ENCODE assay signal across 19 cellular contexts in genomic region chr20:62174870-62175624, GRCh38. TPM values are rescaled to one million over a fixed set of nuclear protein-coding genes. Genes with fewer than 3 reads are reported as not detected.
A peak's percentile ranks its signal among the peaks of the same experiment; 100 is the strongest.
DNase-seq lines count a peak whose midpoint lies in the region; ATAC-seq, FAIRE-seq and TF ChIP-seq lines count a peak whose summit lies in the region.
"Had no signal": no experiment of that assay in that cellular context is flagged by ENCODE, and none has a peak within 500 bp of the region (broad histone marks: within the 10 kb centered on the region; RNA-seq: fewer than 3 reads in every experiment).

No MANE protein-coding gene starts in this region.

- H3K9me3 ChIP-seq in MG63, result no peaks in the 10 kb centered on the region

- H3K36me3 Mint-ChIP-seq in activated naive CD4-positive, alpha-beta T cell treated with anti-CD3 and anti-CD28 coated beads, Interleukin-2, amount 10 ng/mL, durations not matched to agents 7 days and 5 days, result peaks cover 8% of the 10 kb centered on the region
- peaks cover 10% of the 10 kb centered on the region for H3K36me3 Mint-ChIP-seq in type B pancreatic cell

- H3K27ac Mint-ChIP-seq in activated naive CD4-positive, alpha-beta T cell treated with anti-CD3 and anti-CD28 coated beads, Interleukin-2, amount 10 ng/mL, durations not matched to agents 7 days and 5 days, result peak overlapping the region; percentile 68
- H3K27ac Mint-ChIP-seq in type B pancreatic cell, result peak overlapping the region; percentile 42

- H3K27me3 ChIP-seq in MG63, result no peaks in the 10 kb centered on the region

- no peaks in the 10 kb centered on the region for H3K4me1 Mint-ChIP-seq in activated naive CD4-positive, alpha-beta T cell treated with anti-CD3 and anti-CD28 coated beads, Interleukin-2, amount 10 ng/mL, durations not matched to agents 7 days and 5 days
- no peaks in the 10 kb centered on the region for H3K4me1 Mint-ChIP-seq in type B pancreatic cell (ENCODE audit: unreplicated experiment)
- H3K4me1 Mint-ChIP-seq: CD4-positive, CD25-positive, alpha-beta regulatory T cell had no signal

- no peak overlapping the region for H3K4me3 ChIP-seq in MG63
- H3K4me3 ChIP-seq: PC-9 had no signal

- H3K36me3 ChIP-seq in MG63, result peaks cover 28% of the 10 kb centered on the region

- no peaks in the 10 kb centered on the region for H3K27me3 Mint-ChIP-seq in activated naive CD4-positive, alpha-beta T cell treated with anti-CD3 and anti-CD28 coated beads, Interleukin-2, amount 10 ng/mL, durations not matched to agents 7 days and 5 days
- H3K27me3 Mint-ChIP-seq in type B pancreatic cell, result no peaks in the 10 kb centered on the region
- H3K27me3 Mint-ChIP-seq: CD4-positive, CD25-positive, alpha-beta regulatory T cell had no signal

- no peaks in the 10 kb centered on the region for H3K9me3 Mint-ChIP-seq in activated naive CD4-positive, alpha-beta T cell treated with anti-CD3 and anti-CD28 coated beads, Interleukin-2, amount 10 ng/mL, durations not matched to agents 7 days and 5 days
- no peaks in the 10 kb centered on the region for H3K9me3 Mint-ChIP-seq in type B pancreatic cell
- H3K9me3 Mint-ChIP-seq: CD4-positive, CD25-positive, alpha-beta regulatory T cell had no signal

- H3K4me3 Mint-ChIP-seq in activated naive CD4-positive, alpha-beta T cell treated with anti-CD3 and anti-CD28 coated beads, Interleukin-2, amount 10 ng/mL, durations not matched to agents 7 days and 5 days, result no peak overlapping the region
- no peak overlapping the region for H3K4me3 Mint-ChIP-seq in type B pancreatic cell
- H3K4me3 Mint-ChIP-seq: CD4-positive, CD25-positive, alpha-beta regulatory T cell had no signal

- CTCF ChIA-PET in activated naive CD4-positive, alpha-beta T cell treated with anti-CD3 and anti-CD28 coated beads, Interleukin-2, amount 10 ng/mL, durations not matched to agents 7 days and 5 days (lab: Charles Lee), result interaction anchor here (0.7 kb wide), 1 partner anchor 33 kb away, joined by 3 read pairs; no protein-coding TSS in a partner anchor

- ATAC-seq in esophagus mucosa (peak; percentile 20), HG03521 (IDR thresholded peaks at IDR 0.05; ENCODE audit: unreplicated experiment) (no peak)

- TF ChIP-seq CTCF in type B pancreatic cell (conservative IDR thresholded peaks at IDR 0.05), result no peak

- peak; percentile 23 for FAIRE-seq in HTR-8/SVneo (lab: Jason Lieb, UNC)

- DNase-seq in activated naive CD4-positive, alpha-beta T cell treated with anti-CD3 and anti-CD28 coated beads, Interleukin-2, amount 10 ng/mL, durations not matched to agents 7 days and 5 days, result no peak
- no peak for DNase-seq in activated naive CD4-positive, alpha-beta T cell (lab: John Stamatoyannopoulos, UW)
- DNase-seq in HTR-8/SVneo (ENCODE audit: insufficient read length, low spot score) (no peak), type B pancreatic cell (ENCODE audit: extremely low spot score, unreplicated experiment) (no peak), MG63 (no peak)
- DNase-seq: AML-193; CD4-positive, CD25-positive, alpha-beta regulatory T cell; DMS79 treated with DMSO at 0.1 percent for 48 hours; GDM1; H7; NCI-H1417; NCI-H1930; NCI-H2171; NCI-H446 treated with DMSO at 0.1 percent for 48 hours; NCI-H774; PC-9 had no signal

RNA-seq across cellular contexts. Expression of gene MTG2, which starts 7.8 kb away (rescaled TPM):
- 20.2 TPM for total RNA-seq in esophagus mucosa
- total RNA-seq in type B pancreatic cell (ENCODE audit: low replicate concordance), result 35.6 and 37.4 TPM in 2 replicates
- 87.3 and 102 TPM in 2 replicates for total RNA-seq in MG63 (2014; rRNA removed; shearing (Covaris generic); ENCODE audit: low replicate concordance)

RNA-seq across cellular contexts. Expression of gene SS18L1, which starts 31.5 kb away (rescaled TPM):
- total RNA-seq in esophagus mucosa (6.9 TPM), type B pancreatic cell (ENCODE audit: low replicate concordance) (20.5 and 25.5 TPM in 2 replicates)
- 5.8 and 7.5 TPM in 2 replicates for total RNA-seq in MG63 (2014; rRNA removed; shearing (Covaris generic); ENCODE audit: low replicate concordance)

RNA-seq across cellular contexts. Expression of gene PSMA7, which starts 31.9 kb away (rescaled TPM):
- total RNA-seq in esophagus mucosa (177 TPM), type B pancreatic cell (ENCODE audit: low replicate concordance) (207 and 236 TPM in 2 replicates)
- 1,085 and 1,523 TPM in 2 replicates for total RNA-seq in MG63 (2014; rRNA removed; shearing (Covaris generic); ENCODE audit: low replicate concordance)

RNA-seq across cellular contexts. Expression of gene HRH3, which starts 45.0 kb away (rescaled TPM):
- total RNA-seq in esophagus mucosa (not detected), type B pancreatic cell (ENCODE audit: low replicate concordance) (0.24 and 0.53 TPM in 2 replicates)
- total RNA-seq in MG63 (2014; rRNA removed; shearing (Covaris generic); ENCODE audit: low replicate concordance), result not detected in 2 replicates
- total RNA-seq: CD4-positive, CD25-positive, alpha-beta regulatory T cell; LHCN-M2; PC-9 had no signal

RNA-seq across cellular contexts. Expression of gene LSM14B, which starts 52.8 kb away (rescaled TPM):
- total RNA-seq in esophagus mucosa (28.7 TPM), type B pancreatic cell (ENCODE audit: low replicate concordance) (45.6 and 66.3 TPM in 2 replicates)
- total RNA-seq in MG63 (2014; rRNA removed; shearing (Covaris generic); ENCODE audit: low replicate concordance), result 59.2 and 81.7 TPM in 2 replicates
